1 cellular context compared by ENCODE assay signal in genomic region chr18:74281639-74282358, GRCh38.
TF ChIP-seq lines count a peak whose summit lies in the region.

No MANE protein-coding gene starts in this region.

TF ChIP-seq in HepG2, 621 proteins besides CTCF, POLR2A, EP300 and RAD21 (continued from another document and continues in another):
- TF ChIP-seq ETS1 (CRISPR knock-in tag; IDR thresholded peaks at IDR 0.05) = 0 out of 2 replicates have a peak, but pooled peaks have one; percentile 61
- no peak for TF ChIP-seq CAMTA2 (CRISPR knock-in tag; IDR thresholded peaks at IDR 0.05; ENCODE audit: borderline replicate concordance)
- TF ChIP-seq RELA (CRISPR knock-in tag; IDR thresholded peaks at IDR 0.05) = no peak
- TF ChIP-seq ATF4 (CRISPR knock-in tag; IDR thresholded peaks at IDR 0.05) = peak in 1 of 2 experiments; percentile 45; a peak in 1 of 4 replicates
- TF ChIP-seq TBX2 (CRISPR knock-in tag; IDR thresholded peaks at IDR 0.05; ENCODE audit: borderline replicate concordance) = 0 out of 2 replicates have a peak, but pooled peaks have one; percentile 17
- no peak for TF ChIP-seq ERF (CRISPR knock-in tag; IDR thresholded peaks at IDR 0.05)
- no peak for TF ChIP-seq MAZ (IDR thresholded peaks at IDR 0.05; ENCODE audit: borderline replicate concordance, low read depth, low read length)
- 0 out of 2 replicates have a peak, but pooled peaks have one; percentile 20 for TF ChIP-seq MAZ (CRISPR knock-in tag; IDR thresholded peaks at IDR 0.05; ENCODE audit: low read depth)
- TF ChIP-seq HNF1A (IDR thresholded peaks at IDR 0.05; ENCODE audit: low read depth) = no peak
- TF ChIP-seq HNF1A (CRISPR knock-in tag; IDR thresholded peaks at IDR 0.05; ENCODE audit: borderline replicate concordance) = 0 out of 2 replicates have a peak, but pooled peaks have one; percentile 13
- no peak for TF ChIP-seq NR2F1 (CRISPR knock-in tag; IDR thresholded peaks at IDR 0.05)
- TF ChIP-seq FOXA3 (CRISPR knock-in tag; IDR thresholded peaks at IDR 0.05) = 0 out of 2 replicates have a peak, but pooled peaks have one; percentile 32
- no peak for TF ChIP-seq RFX1 (IDR thresholded peaks at IDR 0.05)
- no peak for TF ChIP-seq USF2 (IDR thresholded peaks at IDR 0.05; ENCODE audit: low read depth, low read length)
- no peak for TF ChIP-seq USF2 (CRISPR knock-in tag; IDR thresholded peaks at IDR 0.05; ENCODE audit: borderline replicate concordance)
- TF ChIP-seq SOX13 (IDR thresholded peaks at IDR 0.05) = no peak
- peak in 1 of 2 experiments; percentile 40; a peak in 2 of 4 replicates for TF ChIP-seq SOX13 (CRISPR knock-in tag; conservative IDR thresholded peaks at IDR 0.05 in 1 of 2, IDR thresholded peaks at IDR 0.05 in 1 of 2)
- 0 out of 2 replicates have a peak, but pooled peaks have one; percentile 67 for TF ChIP-seq ZNF615 (CRISPR knock-in tag; IDR thresholded peaks at IDR 0.05; ENCODE audit: borderline replicate concordance)
- TF ChIP-seq PHF21A (CRISPR knock-in tag; IDR thresholded peaks at IDR 0.05) = 0 out of 2 replicates have a peak, but pooled peaks have one; percentile 23
- 0 out of 2 replicates have a peak, but pooled peaks have one; percentile 62 for TF ChIP-seq MYPOP (CRISPR knock-in tag; IDR thresholded peaks at IDR 0.05)
- TF ChIP-seq ZSCAN9 (CRISPR knock-in tag; IDR thresholded peaks at IDR 0.05; ENCODE audit: borderline replicate concordance) = 0 out of 2 replicates have a peak, but pooled peaks have one; percentile 21
- no peak for TF ChIP-seq KLF9 (CRISPR knock-in tag; IDR thresholded peaks at IDR 0.05; ENCODE audit: low read depth)
- peak; percentile 93 for TF ChIP-seq CEBPG (CRISPR knock-in tag; IDR thresholded peaks at IDR 0.05)
- no peak for TF ChIP-seq EED (CRISPR knock-in tag; IDR thresholded peaks at IDR 0.05)
- TF ChIP-seq ZNF709 (CRISPR knock-in tag; IDR thresholded peaks at IDR 0.05) = no peak
- no peak for TF ChIP-seq ZBTB42 (CRISPR knock-in tag; IDR thresholded peaks at IDR 0.05)
- no peak for TF ChIP-seq NONO (IDR thresholded peaks at IDR 0.05)
- 0 out of 2 replicates have a peak, but pooled peaks have one; percentile 28 for TF ChIP-seq NONO (CRISPR knock-in tag; conservative IDR thresholded peaks at IDR 0.05)
- no peak for TF ChIP-seq HMGXB3 (CRISPR knock-in tag; IDR thresholded peaks at IDR 0.05; ENCODE audit: borderline replicate concordance)
- peak; percentile 42; the same call in 1 of the 2 replicates for TF ChIP-seq HDAC2 (CRISPR knock-in tag; IDR thresholded peaks at IDR 0.05)
- peak; percentile 33; the same call in 1 of the 2 replicates for TF ChIP-seq PATZ1 (CRISPR knock-in tag; IDR thresholded peaks at IDR 0.05)
- no peak for TF ChIP-seq HINFP (CRISPR knock-in tag; IDR thresholded peaks at IDR 0.05; ENCODE audit: low read depth)
- peak; percentile 52; the same call in 1 of the 2 replicates for TF ChIP-seq ZMYM3 (CRISPR knock-in tag; IDR thresholded peaks at IDR 0.05)
- no peak for TF ChIP-seq HOXA9 (CRISPR knock-in tag; IDR thresholded peaks at IDR 0.05; ENCODE audit: borderline replicate concordance)
- 0 out of 2 replicates have a peak, but pooled peaks have one; percentile 8 for TF ChIP-seq MLX (CRISPR knock-in tag; IDR thresholded peaks at IDR 0.05)
- 0 out of 2 replicates have a peak, but pooled peaks have one; percentile 22 for TF ChIP-seq ZMAT3 (CRISPR knock-in tag; conservative IDR thresholded peaks at IDR 0.05)
- peak; percentile 50; the same call in 1 of the 2 replicates for TF ChIP-seq NR2C2 (CRISPR knock-in tag; IDR thresholded peaks at IDR 0.05; ENCODE audit: borderline replicate concordance)
- no peak for TF ChIP-seq ZNF264 (CRISPR knock-in tag; IDR thresholded peaks at IDR 0.05)
- TF ChIP-seq ZNF18 (CRISPR knock-in tag; IDR thresholded peaks at IDR 0.05; ENCODE audit: insufficient replicate concordance) = peak; percentile 42
- no peak for TF ChIP-seq ZSCAN12 (CRISPR knock-in tag; IDR thresholded peaks at IDR 0.05)
- 0 out of 2 replicates have a peak, but pooled peaks have one; percentile 2 for TF ChIP-seq ZNF788 (CRISPR knock-in tag; IDR thresholded peaks at IDR 0.05; ENCODE audit: borderline replicate concordance)
